Comparison of ENCODE assay signal across 21 cellular contexts in genomic region chr4:131547506-131547981, GRCh38.
A peak's percentile ranks its signal among the peaks of the same experiment; 100 is the strongest.
DNase-seq lines count a peak whose midpoint lies in the region; ATAC-seq, FAIRE-seq and TF ChIP-seq lines count a peak whose summit lies in the region.
"Had no signal": no experiment of that assay in that cellular context is flagged by ENCODE, and none has a peak within 500 bp of the region (broad histone marks: within the 10 kb centered on the region; RNA-seq: fewer than 3 reads in every experiment).

No MANE protein-coding gene starts in this region.

- DNase-seq in SW480 (ENCODE audit: low spot score): no peak
- no peak for DNase-seq in kidney
- DNase-seq in activated T-cell treated with anti-CD3 and anti-CD28 coated beads, Interleukin-2, amount 50 U/mL, for 72 hours: no peak
- no peak for DNase-seq in stimulated activated CD4-positive, alpha-beta T cell treated with anti-CD3 and anti-CD28 coated beads, Interleukin-4, amount 100 ng/mL, for 1 hour
- DNase-seq: activated CD8-positive, alpha-beta T cell treated with anti-CD3 and anti-CD28 coated beads, Interleukin-2, amount 10 ng/mL, durations not matched to agents 7 days and 5 days; C1 segment of cervical spinal cord; caudate nucleus; GDM1; heart left ventricle; left ventricle myocardium inferior; NCI-H1092 treated with DMSO at 0.1 percent for 48 hours; NCI-H446; T1000 had no signal

- H3K4me1 Mint-ChIP-seq in activated T-cell treated with anti-CD3 and anti-CD28 coated beads, Interleukin-2, amount 50 U/mL, for 72 hours (ENCODE audit: low read depth): no peaks in the 10 kb centered on the region

- no peak overlapping the region for H3K4me3 ChIP-seq in SU-DHL-6 (ENCODE audit: insufficient read depth, low read length, poor library complexity, severe bottlenecking)
- no peak overlapping the region for H3K4me3 ChIP-seq in kidney (ENCODE audit: low read length in 2 of 2)
- H3K4me3 ChIP-seq: heart left ventricle, left ventricle myocardium inferior, suprapubic skin had no signal

- H3K9ac ChIP-seq in SU-DHL-6 (ENCODE audit: low read length) (0 out of 2 replicates have a peak overlapping the region, but pooled peaks have one; percentile 16), kidney (ENCODE audit: low read length in 2 of 2) (no peak overlapping the region)

- H3K4me1 ChIP-seq in kidney (ENCODE audit: control insufficient read depth in 1 of 2, insufficient read depth in 1 of 2, low read depth in 1 of 2, low read length in 2 of 2): no peaks in the 10 kb centered on the region
- H3K4me1 ChIP-seq: heart left ventricle, left ventricle myocardium inferior, suprapubic skin had no signal

- H3K27ac ChIP-seq in SU-DHL-6 (ENCODE audit: low read depth, low read length): no peak overlapping the region
- no peak overlapping the region for H3K27ac ChIP-seq in kidney (ENCODE audit: low read depth in 2 of 2, low read length in 2 of 2)
- H3K27ac ChIP-seq: epithelial cell of prostate, heart left ventricle, left ventricle myocardium inferior, suprapubic skin had no signal

- intact Hi-C loops in kidney (cut with DNase I): no loop called here

- H3K27me3 Mint-ChIP-seq in activated T-cell treated with anti-CD3 and anti-CD28 coated beads, Interleukin-2, amount 50 U/mL, for 72 hours (ENCODE audit: low read depth): no peaks in the 10 kb centered on the region
- H3K27me3 Mint-ChIP-seq: natural killer cell treated with Interleukin-12 subunit alpha and Interleukin-12 subunit beta and Interleukin-15 and Interleukin-18, amount 100 ng/mL, for 72 hours had no signal

- H3K79me2 ChIP-seq in SU-DHL-6 (ENCODE audit: insufficient read depth, low read length): no peaks in the 10 kb centered on the region

- H3K36me3 ChIP-seq in SU-DHL-6 (ENCODE audit: low read length) (no peaks in the 10 kb centered on the region), kidney (ENCODE audit: control insufficient read depth in 1 of 2, insufficient read depth in 2 of 2, low read length in 2 of 2) (no peaks in the 10 kb centered on the region)
- H3K36me3 ChIP-seq: heart left ventricle, left ventricle myocardium inferior, suprapubic skin had no signal

- ATAC-seq in GM18909 (IDR thresholded peaks at IDR 0.05; ENCODE audit: poor library complexity, unreplicated experiment) (peak; percentile 82), GM21723 (IDR thresholded peaks at IDR 0.05; ENCODE audit: unreplicated experiment) (peak; percentile 75), HG03135 (IDR thresholded peaks at IDR 0.05; ENCODE audit: unreplicated experiment) (peak; percentile 76)
- ATAC-seq in activated T-cell treated with anti-CD3 and anti-CD28 coated beads, Interleukin-2, amount 50 U/mL, for 72 hours (replicated peaks in 1 of 2): no peak
- ATAC-seq: activated CD8-positive, alpha-beta T cell treated with anti-CD3 and anti-CD28 coated beads, Interleukin-2, amount 10 ng/mL, durations not matched to agents 7 days and 5 days; activated naive CD4-positive, alpha-beta T cell treated with anti-CD3 and anti-CD28 coated beads, Interleukin-2, amount 50 U/mL, for 72 hours; heart left ventricle; natural killer cell treated with Interleukin-12 subunit alpha and Interleukin-12 subunit beta and Interleukin-15 and Interleukin-18, amount 100 ng/mL, for 72 hours had no signal

- peaks cover 1 to 6% of the 10 kb centered on the region in 2 donors for H3K9me3 Mint-ChIP-seq in activated T-cell treated with anti-CD3 and anti-CD28 coated beads, Interleukin-2, amount 50 U/mL, for 72 hours

- H2AFZ ChIP-seq in SU-DHL-6 (ENCODE audit: low read depth, low read length, severe bottlenecking): no peak overlapping the region

- no peak overlapping the region for H3K4me3 Mint-ChIP-seq in activated T-cell treated with anti-CD3 and anti-CD28 coated beads, Interleukin-2, amount 50 U/mL, for 72 hours
- H3K4me3 Mint-ChIP-seq: activated CD8-positive, alpha-beta T cell treated with anti-CD3 and anti-CD28 coated beads, Interleukin-2, amount 10 ng/mL, durations not matched to agents 7 days and 5 days; natural killer cell treated with Interleukin-12 subunit alpha and Interleukin-12 subunit beta and Interleukin-15 and Interleukin-18, amount 100 ng/mL, for 72 hours had no signal

- H3F3A ChIP-seq in SU-DHL-6 (ENCODE audit: insufficient read depth): no peaks in the 10 kb centered on the region

- H3K36me3 Mint-ChIP-seq in activated T-cell treated with anti-CD3 and anti-CD28 coated beads, Interleukin-2, amount 50 U/mL, for 72 hours (ENCODE audit: insufficient read depth in 2 of 2): no peaks in the 10 kb centered on the region
- H3K36me3 Mint-ChIP-seq: activated naive CD4-positive, alpha-beta T cell treated with anti-CD3 and anti-CD28 coated beads, Interleukin-2, amount 50 U/mL, for 72 hours had no signal

- H4K20me1 ChIP-seq in SU-DHL-6 (ENCODE audit: low read depth, low read length): no peaks in the 10 kb centered on the region

- peak overlapping the region; percentile 13 for H3K4me2 ChIP-seq in SU-DHL-6 (ENCODE audit: low read depth, low read length, poor library complexity, severe bottlenecking)

- no peaks in the 10 kb centered on the region for H3K9me3 ChIP-seq in SU-DHL-6 (ENCODE audit: insufficient read depth, low read length)
- H3K9me3 ChIP-seq in kidney (ENCODE audit: control insufficient read depth in 1 of 2, low read length in 2 of 2): no peaks in the 10 kb centered on the region
- H3K9me3 ChIP-seq: suprapubic skin had no signal

- H3K27ac Mint-ChIP-seq in activated T-cell treated with anti-CD3 and anti-CD28 coated beads, Interleukin-2, amount 50 U/mL, for 72 hours: no peak overlapping the region
- H3K27ac Mint-ChIP-seq: activated CD8-positive, alpha-beta T cell treated with anti-CD3 and anti-CD28 coated beads, Interleukin-2, amount 10 ng/mL, durations not matched to agents 7 days and 5 days; activated naive CD4-positive, alpha-beta T cell treated with anti-CD3 and anti-CD28 coated beads, Interleukin-2, amount 50 U/mL, for 72 hours; natural killer cell treated with Interleukin-12 subunit alpha and Interleukin-12 subunit beta and Interleukin-15 and Interleukin-18, amount 100 ng/mL, for 72 hours had no signal

- FAIRE-seq in kidney (lab: Jason Lieb, UNC): no peak

- H3K9me2 ChIP-seq in SU-DHL-6 (replicated peaks; ENCODE audit: insufficient read depth, low read length): no peaks in the 10 kb centered on the region

- no peaks in the 10 kb centered on the region for H3K27me3 ChIP-seq in SU-DHL-6 (ENCODE audit: low read length)
- H3K27me3 ChIP-seq: heart left ventricle, suprapubic skin had no signal

- no peak for TF ChIP-seq CTCF in SU-DHL-6 (IDR thresholded peaks at IDR 0.05; ENCODE audit: insufficient read depth, low read length, poor library complexity, severe bottlenecking)
- no peak for TF ChIP-seq CTCF in kidney (IDR thresholded peaks at IDR 0.05; ENCODE audit: borderline replicate concordance, extremely low read depth, insufficient read depth)

Comparison
In these comparisons a context has a peak if more than half of its experiments do, and no peak if none do; other contexts are left out.
1. ATAC-seq: peak in GM18909 (single experiment), GM21723 (single experiment) and HG03135 (single experiment); none in activated T-cell treated with anti-CD3 and anti-CD28 coated beads, Interleukin-2, amount 50 U/mL, for 72 hours (0 of 2).